In genomic region chr12:53181935-53182334, GRCh38 we compare ENCODE assay signal across 9 cellular contexts. TPM values are rescaled to one million over a fixed set of nuclear protein-coding genes. Genes with fewer than 3 reads are reported as not detected.
DNase-seq lines count a peak whose midpoint lies in the region; ATAC-seq, FAIRE-seq and TF ChIP-seq lines count a peak whose summit lies in the region.
"Had no signal": no experiment of that assay in that cellular context is flagged by ENCODE, and none has a peak within 500 bp of the region (broad histone marks: within the 10 kb centered on the region; RNA-seq: fewer than 3 reads in every experiment).

No MANE protein-coding gene starts in this region.

- TF ChIP-seq CTCF in kidney (IDR thresholded peaks at IDR 0.05; ENCODE audit: borderline replicate concordance, extremely low read depth, insufficient read depth): no peak

- ATAC-seq in activated naive CD4-positive, alpha-beta T cell treated with anti-CD3 and anti-CD28 coated beads, Interleukin-2, amount 50 U/mL, for 72 hours: no peak

- WGBS in thymus: 98% methylated on average over 2 of the region's 2 CpGs

- intact Hi-C loops in kidney (cut with DNase I): no loop called here

- no peak overlapping the region for H3K27ac ChIP-seq in kidney (ENCODE audit: low read depth in 2 of 2, low read length in 2 of 2)
- H3K27ac ChIP-seq in thymus (ENCODE audit: low read depth): no peak overlapping the region

- no peak for FAIRE-seq in kidney (lab: Jason Lieb, UNC)

- H3K4me1 ChIP-seq in kidney (ENCODE audit: control insufficient read depth in 1 of 2, insufficient read depth in 1 of 2, low read depth in 1 of 2, low read length in 2 of 2): peaks cover 24 to 26% of the 10 kb centered on the region in 2 donors
- H3K4me1 ChIP-seq in thymus (ENCODE audit: control insufficient read depth, insufficient read depth, low read length): peaks cover 22% of the 10 kb centered on the region

- peak overlapping the region; percentile 51 to 87 for H3K27ac Mint-ChIP-seq in activated naive CD4-positive, alpha-beta T cell treated with anti-CD3 and anti-CD28 coated beads, Interleukin-2, amount 50 U/mL, for 72 hours

- H3K4me3 ChIP-seq in kidney (ENCODE audit: low read length in 2 of 2) (peak overlapping the region; percentile 66 to 85), thymus (ENCODE audit: low read length) (peak overlapping the region; percentile 79)

- H3K36me3 ChIP-seq in kidney (ENCODE audit: control insufficient read depth in 1 of 2, insufficient read depth in 2 of 2, low read length in 2 of 2) (peaks cover 28 to 47% of the 10 kb centered on the region in 2 donors), thymus (ENCODE audit: control insufficient read depth, insufficient read depth) (peaks cover 50% of the 10 kb centered on the region)

- H3K36me3 Mint-ChIP-seq in activated naive CD4-positive, alpha-beta T cell treated with anti-CD3 and anti-CD28 coated beads, Interleukin-2, amount 50 U/mL, for 72 hours: peaks cover 24 to 36% of the 10 kb centered on the region in 2 donors

- peak; percentile 27 for DNase-seq in activated effector memory CD4-positive, alpha-beta T cell treated with anti-CD3 and anti-CD28 coated beads, Interleukin-2, amount 50 U/mL, for 16 hours
- DNase-seq in activated effector memory CD4-positive, alpha-beta T cell treated with Interleukin-2 at 50 U/mL for 16 hours: no peak
- DNase-seq in activated naive CD4-positive, alpha-beta T cell treated with anti-CD3 and anti-CD28 coated beads, Interleukin-2, amount 50 U/mL, for 72 hours (ENCODE audit: low spot score in 2 of 2): no peak
- DNase-seq in kidney: no peak
- no peak for DNase-seq in DMS79 treated with DMSO at 0.1 percent for 48 hours (lab: John Stamatoyannopoulos, UW)
- DNase-seq in NCI-H748 treated with DMSO at 0.1 percent for 48 hours (lab: John Stamatoyannopoulos, UW): no peak
- no peak for DNase-seq in HCEC 1CT
- DNase-seq: hypothalamus had no signal

- peak overlapping the region in 1 of 2 donors; percentile 60 for H3K9ac ChIP-seq in kidney (ENCODE audit: low read length in 2 of 2)

- H3K27me3 ChIP-seq in thymus (ENCODE audit: control insufficient read depth, insufficient read depth): no peaks in the 10 kb centered on the region

- no peaks in the 10 kb centered on the region for H3K9me3 ChIP-seq in kidney (ENCODE audit: control insufficient read depth in 1 of 2, low read length in 2 of 2)
- H3K9me3 ChIP-seq in thymus (ENCODE audit: control insufficient read depth): no peaks in the 10 kb centered on the region

- H3K9me3 Mint-ChIP-seq in activated naive CD4-positive, alpha-beta T cell treated with anti-CD3 and anti-CD28 coated beads, Interleukin-2, amount 50 U/mL, for 72 hours: no peaks in the 10 kb centered on the region

RNA-seq across cellular contexts. Expression of gene CSAD, which starts 1.2 kb away (rescaled TPM):
- total RNA-seq in activated naive CD4-positive, alpha-beta T cell treated with anti-CD3 and anti-CD28 coated beads, Interleukin-2, amount 50 U/mL, for 72 hours: 10 to 100 TPM; 24.4 to 55.8 TPM
- 39.1 TPM for total RNA-seq in kidney
- polyA plus RNA-seq in kidney (ENCODE audit: insufficient read depth, low read depth, low replicate concordance) (24.0 TPM), thymus (61.7 TPM)

RNA-seq across cellular contexts. Expression of gene ZNF740, which starts 1.4 kb away (rescaled TPM):
- 10 to 100 TPM; 36.8 to 43.2 TPM for total RNA-seq in activated naive CD4-positive, alpha-beta T cell treated with anti-CD3 and anti-CD28 coated beads, Interleukin-2, amount 50 U/mL, for 72 hours
- total RNA-seq in kidney: 58.3 TPM
- 11.1 TPM for polyA plus RNA-seq in kidney (ENCODE audit: insufficient read depth, low read depth, low replicate concordance)
- 10.3 TPM for polyA plus RNA-seq in thymus

RNA-seq across cellular contexts. Expression of gene ITGB7, which starts 25.1 kb away (rescaled TPM):
- 10 to 100 TPM; 71.4 to 76.3 TPM for total RNA-seq in activated naive CD4-positive, alpha-beta T cell treated with anti-CD3 and anti-CD28 coated beads, Interleukin-2, amount 50 U/mL, for 72 hours
- 14.5 TPM for total RNA-seq in kidney
- polyA plus RNA-seq in kidney (ENCODE audit: insufficient read depth, low read depth, low replicate concordance) (11.0 TPM), thymus (9.5 TPM)

RNA-seq across cellular contexts. Expression of gene RARG, which starts 50.1 kb away (rescaled TPM):
- total RNA-seq in activated naive CD4-positive, alpha-beta T cell treated with anti-CD3 and anti-CD28 coated beads, Interleukin-2, amount 50 U/mL, for 72 hours: 10 to 100 TPM; 15.5 to 23.5 TPM
- 34.1 TPM for total RNA-seq in kidney
- polyA plus RNA-seq in kidney (ENCODE audit: insufficient read depth, low read depth, low replicate concordance) (13.2 TPM), thymus (8.5 TPM)
